Comparison of ENCODE assay signal across 9 cellular contexts in the genomic region with DNA sequence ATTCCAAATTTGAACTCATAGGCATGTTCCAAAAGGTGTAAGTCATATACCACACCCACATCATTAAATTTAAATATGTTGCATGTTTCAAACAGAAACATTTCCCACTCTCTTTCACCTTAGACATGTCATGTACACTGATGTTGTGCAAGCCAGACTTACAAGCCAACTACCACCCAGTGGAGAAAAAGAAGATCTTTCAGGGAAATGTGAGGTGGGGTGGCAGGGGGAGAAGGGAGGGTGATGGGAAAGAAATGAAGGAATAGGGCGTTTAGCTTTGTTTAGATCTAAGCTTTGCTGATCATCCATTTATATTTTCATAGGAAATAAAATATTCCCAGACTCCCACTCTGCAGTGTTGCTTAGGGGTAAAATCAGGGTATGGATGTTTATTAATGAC.
DNase-seq lines count a peak whose midpoint lies in the region; ATAC-seq and TF ChIP-seq lines count a peak whose summit lies in the region.
"Had no signal": no experiment of that assay in that cellular context is flagged by ENCODE, and none has a peak within 500 bp of the region (broad histone marks: within the 10 kb centered on the region; RNA-seq: fewer than 3 reads in every experiment).

No MANE protein-coding gene starts in this region.

- no peak for ATAC-seq in HG03139 (IDR thresholded peaks at IDR 0.05; ENCODE audit: unreplicated experiment)
- no peak for ATAC-seq in HG03159 (IDR thresholded peaks at IDR 0.05; ENCODE audit: unreplicated experiment)
- ATAC-seq in HG02610 (IDR thresholded peaks at IDR 0.05; ENCODE audit: unreplicated experiment): no peak
- no peak for ATAC-seq in HG03045 (IDR thresholded peaks at IDR 0.05; ENCODE audit: unreplicated experiment)
- ATAC-seq: T-helper 17 cell had no signal

- peak overlapping the region; percentile 99 for H3K27ac ChIP-seq in caudate nucleus (ENCODE audit: low read depth, low read length)

- H3K27ac Mint-ChIP-seq in nephron: peak overlapping the region in 2 of 3 experiments; percentile 3 to 25
- H3K27ac Mint-ChIP-seq: T-helper 17 cell had no signal

- peaks cover 31% of the 10 kb centered on the region for H3K27me3 Mint-ChIP-seq in nephron (ENCODE audit: low read depth)

- H3K4me3 Mint-ChIP-seq in nephron: no peak overlapping the region
- H3K4me3 Mint-ChIP-seq: T-helper 17 cell had no signal

- H3K4me1 Mint-ChIP-seq in nephron: peaks cover 7% of the 10 kb centered on the region

- peak overlapping the region; percentile 79 for H3K4me3 ChIP-seq in AG09309 (ENCODE audit: control insufficient read depth, low read depth, low read length)

- no peaks in the 10 kb centered on the region for H3K9me3 Mint-ChIP-seq in nephron

- DNase-seq in AG09309 (ENCODE audit: low read depth) (peak; percentile 5), EL (peak; percentile 33), caudate nucleus (lab: John Stamatoyannopoulos, UW) (peak in 4 of 61 donors; percentile 3 to 33 (median 8))
- DNase-seq: T-helper 17 cell had no signal

- no peaks in the 10 kb centered on the region for H3K36me3 Mint-ChIP-seq in nephron (ENCODE audit: low read depth)

- TF ChIP-seq CTCF in AG09309 (IDR thresholded peaks at IDR 0.05; ENCODE audit: control insufficient read depth, insufficient read depth, low read depth, low read length, missing control alignments) (no peak), nephron (IDR thresholded peaks at IDR 0.05; ENCODE audit: unreplicated experiment in 3 of 3) (no peak)
